8 cellular contexts compared by ENCODE assay signal in the genomic region with DNA sequence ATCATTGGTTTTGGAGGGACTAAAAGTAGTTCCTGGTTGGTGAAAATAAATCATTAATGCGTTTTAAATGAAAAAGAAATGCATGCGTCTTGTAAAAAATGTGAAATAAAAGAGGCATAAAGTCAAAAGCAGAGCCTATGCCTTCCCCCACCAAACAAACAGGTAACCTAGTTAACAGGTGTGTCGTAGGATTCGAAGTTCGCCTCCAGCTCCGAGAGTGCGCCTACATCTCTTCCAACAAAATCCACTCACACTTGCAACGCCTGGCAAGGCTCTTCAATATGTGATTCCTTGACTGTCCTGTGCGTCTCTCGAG. TPM values are rescaled to one million over a fixed set of nuclear protein-coding genes. Genes with fewer than 3 reads are reported as not detected.
DNase-seq lines count a peak whose midpoint lies in the region; ATAC-seq, FAIRE-seq and TF ChIP-seq lines count a peak whose summit lies in the region.

No MANE protein-coding gene starts in this region.

- TF ChIP-seq CTCF in OCI-LY7 (conservative IDR thresholded peaks at IDR 0.05; ENCODE audit: low read length) (no peak), epithelial cell of esophagus (IDR thresholded peaks at IDR 0.05; ENCODE audit: insufficient read depth, low read depth, low read length, missing control alignments) (no peak), pancreas (IDR thresholded peaks at IDR 0.05) (no peak), omental fat pad (IDR thresholded peaks at IDR 0.05) (no peak)

- H3K36me3 ChIP-seq in OCI-LY7 (ENCODE audit: insufficient read depth, low read length) (peaks cover 16% of the 10 kb centered on the region), pancreas (no peaks in the 10 kb centered on the region)

- H2AFZ ChIP-seq in OCI-LY7 (ENCODE audit: low read length): peak overlapping the region; percentile 94

- BruUV-seq in OCI-LY7 (replicated peaks; lab: Mats Ljungman, UMichigan): no TSS peak

- WGBS in pancreas, 2 donors: 1 to 2% methylated on average over 10 of the region's 10 CpGs

- H3K4me2 ChIP-seq in OCI-LY7 (ENCODE audit: low read length): peak overlapping the region; percentile 89

- peak overlapping the region; percentile 57 for H3K27ac ChIP-seq in OCI-LY7 (ENCODE audit: low read depth, low read length, poor library complexity, severe bottlenecking)
- H3K27ac ChIP-seq in pancreas: peak overlapping the region; percentile 89 to 99 (median 98)

- peaks cover 51% of the 10 kb centered on the region for H3K79me2 ChIP-seq in OCI-LY7 (ENCODE audit: insufficient read depth, low read depth, low read length)

- no peaks in the 10 kb centered on the region for H3K9me2 ChIP-seq in OCI-LY7 (ENCODE audit: insufficient read depth, low read length)

- H4K20me1 ChIP-seq in OCI-LY7 (ENCODE audit: insufficient read depth, low read length): peaks cover 20% of the 10 kb centered on the region

- peak; percentile 8 for ATAC-seq in GM18868 (IDR thresholded peaks at IDR 0.05; ENCODE audit: unreplicated experiment)
- peak in 1 of 4 donors; percentile 26 for ATAC-seq in pancreas
- no peak for ATAC-seq in GM18505 (IDR thresholded peaks at IDR 0.05; ENCODE audit: unreplicated experiment)
- no peak for ATAC-seq in GM21825 (IDR thresholded peaks at IDR 0.05; ENCODE audit: unreplicated experiment)
- no peak for ATAC-seq in omental fat pad (ENCODE audit: low FRiP score)

- H3K9me3 ChIP-seq in OCI-LY7 (ENCODE audit: low read length) (no peaks in the 10 kb centered on the region), pancreas (no peaks in the 10 kb centered on the region)

- DNase-seq in OCI-LY7 (ENCODE audit: low spot score): no peak
- no peak for DNase-seq in epithelial cell of esophagus (ENCODE audit: low read depth)
- no peak for DNase-seq in pancreas
- no peak for DNase-seq in omental fat pad (ENCODE audit: low spot score)
- no peak for DNase-seq in RCC 7860 (ENCODE audit: low spot score)

- intact Hi-C loops in OCI-LY7 (cut with micrococcal nuclease; ENCODE audit: unreplicated experiment): no loop called here
- intact Hi-C loops in pancreas (cut with DNase I): no loop called here

- FAIRE-seq in pancreas (lab: Jason Lieb, UNC) (no peak), RCC 7860 (lab: Jason Lieb, UNC) (no peak)

- no peaks in the 10 kb centered on the region for H3K27me3 ChIP-seq in pancreas

- H3K4me3 ChIP-seq in OCI-LY7 (ENCODE audit: low read depth, low read length, poor library complexity, severe bottlenecking) (peak overlapping the region; percentile 87), epithelial cell of esophagus (ENCODE audit: low read length) (peak overlapping the region; percentile 49), pancreas (peak overlapping the region; percentile 65 to 75 (median 72))

- CTCF ChIA-PET in OCI-LY7 (lab: Charles Lee; ENCODE audit: unreplicated experiment): no interaction called here

- POLR2A ChIA-PET in OCI-LY7 (lab: Charles Lee): interaction anchor here (0.9 to 1.8 kb wide), 3 partner anchors 11 to 138 kb away, joined by 3 to 4 read pairs (median 3); no protein-coding TSS in a partner anchor

- TF ChIP-seq POLR2A in GM18505 (IDR thresholded peaks at IDR 0.05; ENCODE audit: borderline replicate concordance, extremely low read depth, insufficient read depth, insufficient read length): no peak

- peaks cover 14% of the 10 kb centered on the region for H3K4me1 ChIP-seq in OCI-LY7 (ENCODE audit: insufficient read depth, low read length, poor library complexity, severe bottlenecking)
- peaks cover 6 to 19% (median 18%) of the 10 kb centered on the region in 3 donors for H3K4me1 ChIP-seq in pancreas

RNA-seq across cellular contexts. Expression of gene SMAD4, which starts 0.7 kb away (rescaled TPM):
- 28.1 and 44.7 TPM in 2 replicates for total RNA-seq in OCI-LY7 (2014; rRNA removed; shearing (Covaris generic))
- total RNA-seq in OCI-LY7 (2022) (47.1 and 47.6 TPM in 2 replicates), pancreas (10 to 100 TPM; 41.8 to 77.6 (median 46.4) TPM), omental fat pad (100 to 1,000 TPM in 2 of 4 donors, 10 to 100 TPM in 2; 86.7 to 104 (median 98.6) TPM)
- 10 to 100 TPM in 1 of 2 donors, 1 to 10 TPM in 1; 8.6 to 17.3 TPM for polyA plus RNA-seq in pancreas
